In genomic region chr16:75203106-75203505, GRCh38 we compare ENCODE assay signal across 23 cellular contexts. TPM values are rescaled to one million over a fixed set of nuclear protein-coding genes. Genes with fewer than 3 reads are reported as not detected.
"Had no signal": no experiment of that assay in that cellular context is flagged by ENCODE, and none has a peak within 500 bp of the region (broad histone marks: within the 10 kb centered on the region; RNA-seq: fewer than 3 reads in every experiment).

No MANE protein-coding gene starts in this region.

- H3K4me1 Mint-ChIP-seq: natural killer cell had no signal

- DNase-seq: activated CD4-positive, alpha-beta memory T cell treated with anti-CD3 and anti-CD28 coated beads for 36 hours; activated CD4-positive, alpha-beta T cell treated with anti-CD3 and anti-CD28 coated beads for 36 hours; activated naive CD4-positive, alpha-beta T cell; activated naive CD8-positive, alpha-beta T cell treated with anti-CD3 and anti-CD28 coated beads for 36 hours; activated T-cell treated with anti-CD3 and anti-CD28 coated beads for 4 hours; amniotic stem cell; foreskin fibroblast; hypothalamus; kidney; natural killer cell; WERI-Rb-1 had no signal

- H3K4me3 ChIP-seq: cardiac muscle cell, dorsolateral prefrontal cortex, SJSA1 had no signal

- H3K36me3 Mint-ChIP-seq: activated CD4-positive, alpha-beta memory T cell treated with anti-CD3 and anti-CD28 coated beads for 36 hours; activated naive CD8-positive, alpha-beta T cell treated with anti-CD3 and anti-CD28 coated beads for 36 hours; natural killer cell; type B pancreatic cell had no signal

- H3K9me3 ChIP-seq: neutrophil, SJSA1 had no signal

- H3K27me3 ChIP-seq: cardiac muscle cell had no signal

- ATAC-seq: activated CD4-positive, alpha-beta T cell treated with anti-CD3 and anti-CD28 coated beads for 36 hours; natural killer cell had no signal

- H3K27ac ChIP-seq: cardiac muscle cell, dorsolateral prefrontal cortex, epithelial cell of prostate, neutrophil, SJSA1, WERI-Rb-1 had no signal

- H3K27ac Mint-ChIP-seq: activated CD4-positive, alpha-beta memory T cell treated with anti-CD3 and anti-CD28 coated beads for 36 hours; activated CD4-positive, alpha-beta T cell treated with anti-CD3 and anti-CD28 coated beads for 36 hours; activated naive CD8-positive, alpha-beta T cell treated with anti-CD3 and anti-CD28 coated beads for 36 hours; activated T-helper 1 cell treated with anti-CD3 and anti-CD28 coated beads, Interleukin-12 subunit alpha, Interleukin-12 subunit beta, Interleukin-2, Interleukin-4 antibody, amounts not matched to agents 30 ng/mL and 10 ng/mL and 1 ng/mL, durations not matched to agents 14 hours and 24 hours and 36 hours; natural killer cell; stimulated activated naive CD8-positive, alpha-beta T cell treated with anti-CD3 and anti-CD28 coated beads, Interleukin-15, Interleukin-2, amounts not matched to agents 100 ng/mL and 50 ng/mL, for 24 hours had no signal

- H3K4me3 Mint-ChIP-seq: activated CD4-positive, alpha-beta memory T cell treated with anti-CD3 and anti-CD28 coated beads for 36 hours; activated CD4-positive, alpha-beta T cell treated with anti-CD3 and anti-CD28 coated beads for 36 hours; activated naive CD8-positive, alpha-beta T cell treated with anti-CD3 and anti-CD28 coated beads for 36 hours; activated T-helper 1 cell treated with anti-CD3 and anti-CD28 coated beads, Interleukin-12 subunit alpha, Interleukin-12 subunit beta, Interleukin-2, Interleukin-4 antibody, amounts not matched to agents 30 ng/mL and 10 ng/mL and 1 ng/mL, durations not matched to agents 14 hours and 24 hours and 36 hours; natural killer cell; stimulated activated naive CD8-positive, alpha-beta T cell treated with anti-CD3 and anti-CD28 coated beads, Interleukin-15, Interleukin-2, amounts not matched to agents 100 ng/mL and 50 ng/mL, for 24 hours; T-helper 1 cell treated with Interleukin-12 subunit alpha and Interleukin-12 subunit beta and Interleukin-4 antibody, amounts not matched to agents 30 μg/mL and 1 μg/mL, for 36 hours; type B pancreatic cell had no signal

- H3K27me3 Mint-ChIP-seq: type B pancreatic cell had no signal

- H3K36me3 ChIP-seq: cardiac muscle cell, neutrophil, SJSA1, WERI-Rb-1 had no signal

- H3K9me3 Mint-ChIP-seq: activated CD4-positive, alpha-beta memory T cell treated with anti-CD3 and anti-CD28 coated beads for 36 hours; activated naive CD8-positive, alpha-beta T cell treated with anti-CD3 and anti-CD28 coated beads for 36 hours; activated T-helper 1 cell treated with anti-CD3 and anti-CD28 coated beads, Interleukin-12 subunit alpha, Interleukin-12 subunit beta, Interleukin-2, Interleukin-4 antibody, amounts not matched to agents 30 ng/mL and 10 ng/mL and 1 ng/mL, durations not matched to agents 14 hours and 24 hours and 36 hours; natural killer cell; stimulated activated naive CD8-positive, alpha-beta T cell treated with anti-CD3 and anti-CD28 coated beads, Interleukin-15, Interleukin-2, amounts not matched to agents 100 ng/mL and 50 ng/mL, for 24 hours; T-helper 1 cell treated with Interleukin-12 subunit alpha and Interleukin-12 subunit beta and Interleukin-4 antibody, amounts not matched to agents 30 μg/mL and 1 μg/mL, for 36 hours; type B pancreatic cell had no signal

RNA-seq across cellular contexts. Expression of gene CTRB2, which starts 3.9 kb away (rescaled TPM):
- total RNA-seq: activated CD4-positive, alpha-beta memory T cell treated with anti-CD3 and anti-CD28 coated beads for 36 hours; activated CD4-positive, alpha-beta T cell treated with anti-CD3 and anti-CD28 coated beads for 36 hours; activated naive CD8-positive, alpha-beta T cell treated with anti-CD3 and anti-CD28 coated beads for 36 hours; activated T-helper 1 cell treated with anti-CD3 and anti-CD28 coated beads, Interleukin-12 subunit alpha, Interleukin-12 subunit beta, Interleukin-2, Interleukin-4 antibody, amounts not matched to agents 30 ng/mL and 10 ng/mL and 1 ng/mL, durations not matched to agents 14 hours and 24 hours and 36 hours; cardiac muscle cell; kidney; natural killer cell; renal cortical epithelial cell; SJSA1; skeletal muscle tissue had no signal

RNA-seq across cellular contexts. Expression of gene CTRB1, which starts 15.7 kb away (rescaled TPM):
- total RNA-seq: activated CD4-positive, alpha-beta memory T cell treated with anti-CD3 and anti-CD28 coated beads for 36 hours; activated CD4-positive, alpha-beta T cell treated with anti-CD3 and anti-CD28 coated beads for 36 hours; activated naive CD8-positive, alpha-beta T cell treated with anti-CD3 and anti-CD28 coated beads for 36 hours; activated T-helper 1 cell treated with anti-CD3 and anti-CD28 coated beads, Interleukin-12 subunit alpha, Interleukin-12 subunit beta, Interleukin-2, Interleukin-4 antibody, amounts not matched to agents 30 ng/mL and 10 ng/mL and 1 ng/mL, durations not matched to agents 14 hours and 24 hours and 36 hours; cardiac muscle cell; kidney; liver; natural killer cell; renal cortical epithelial cell; SJSA1; skeletal muscle tissue had no signal
- polyA plus RNA-seq: liver had no signal

RNA-seq across cellular contexts. Expression of gene BCAR1, which starts 48.3 kb away (rescaled TPM):
- total RNA-seq: natural killer cell had no signal
